Comparison of ENCODE assay signal across 8 cellular contexts in genomic region chr2:15591692-15592463, GRCh38. TPM values are rescaled to one million over a fixed set of nuclear protein-coding genes. Genes with fewer than 3 reads are reported as not detected.
DNase-seq lines count a peak whose midpoint lies in the region; ATAC-seq, FAIRE-seq and TF ChIP-seq lines count a peak whose summit lies in the region.

TSS of gene DDX1 (plus strand) at chr2:15591868. CDS start at chr2:15591934, 66 bp downstream.

- H3K4me1 Mint-ChIP-seq in progenitor cell of endocrine pancreas (ENCODE audit: low read depth) = peaks cover 13% of the 10 kb centered on the region

- FAIRE-seq in GM12892 (lab: Jason Lieb, UNC) = peak; percentile 84

- H3K27ac Mint-ChIP-seq in progenitor cell of endocrine pancreas = peak within 1 kb of the TSS; percentile 97

- TF ChIP-seq POLR2A in GM12892 (IDR thresholded peaks at IDR 0.05; ENCODE audit: low read depth, low read length) = peak; percentile 96

- H3K27ac ChIP-seq in heart right ventricle (peak within 1 kb of the TSS; percentile 78 to 98 (median 96)), upper lobe of right lung (peak within 1 kb of the TSS; percentile 95)

- H3K36me3 ChIP-seq in heart right ventricle = peaks cover 0 to 25% (median 7%) of the 10 kb centered on the region in 9 donors
- peaks cover 20% of the 10 kb centered on the region for H3K36me3 ChIP-seq in upper lobe of right lung

- no peak for TF ChIP-seq CTCF in heart right ventricle (IDR thresholded peaks at IDR 0.05)
- peak; percentile 13 for TF ChIP-seq CTCF in progenitor cell of endocrine pancreas (IDR thresholded peaks at IDR 0.05; ENCODE audit: unreplicated experiment)
- TF ChIP-seq CTCF in upper lobe of right lung (IDR thresholded peaks at IDR 0.05) = no peak

- WGBS in heart right ventricle, 2 donors = 0% methylated on average over 68 of the region's 68 CpGs

- H3K9me3 ChIP-seq in heart right ventricle = no peaks in the 10 kb centered on the region
- H3K9me3 ChIP-seq in upper lobe of right lung = no peaks in the 10 kb centered on the region

- no peaks in the 10 kb centered on the region for H3K9me3 Mint-ChIP-seq in progenitor cell of endocrine pancreas (ENCODE audit: low read depth)

- H3K4me1 ChIP-seq in heart right ventricle = peaks cover 2 to 41% (median 27%) of the 10 kb centered on the region in 9 donors
- peaks cover 15% of the 10 kb centered on the region for H3K4me1 ChIP-seq in upper lobe of right lung

- peak within 1 kb of the TSS; percentile 74 to 99 (median 92) for H3K4me3 ChIP-seq in heart right ventricle
- H3K4me3 ChIP-seq in upper lobe of right lung = peak within 1 kb of the TSS; percentile 93

- peaks cover 16% of the 10 kb centered on the region for H3K36me3 Mint-ChIP-seq in progenitor cell of endocrine pancreas (ENCODE audit: insufficient read depth)

- DNase-seq in GM12892 (ENCODE audit: insufficient read length) = peak; percentile 82
- DNase-seq in NCI-H128 (lab: John Stamatoyannopoulos, UW; ENCODE audit: unreplicated experiment) = peak; percentile 68
- DNase-seq in amniotic epithelial cell (ENCODE audit: low read depth) = peak; percentile 77
- peak; percentile 79 to 85 for DNase-seq in heart right ventricle
- peak; percentile 69 for DNase-seq in progenitor cell of endocrine pancreas (ENCODE audit: low spot score, unreplicated experiment)
- DNase-seq in upper lobe of right lung = peak; percentile 94

- H3K27me3 ChIP-seq in heart right ventricle (no peaks in the 10 kb centered on the region), upper lobe of right lung (no peaks in the 10 kb centered on the region)

- peak; percentile 93 for ATAC-seq in HG02759 (IDR thresholded peaks at IDR 0.05; ENCODE audit: unreplicated experiment)
- peak; percentile 92 to 96 (median 94) for ATAC-seq in heart right ventricle
- ATAC-seq in upper lobe of right lung = peak; percentile 99

- intact Hi-C loops in T-helper 1 cell treated with Interleukin-12 subunit alpha and Interleukin-12 subunit beta and Interleukin-4 antibody, amounts not matched to agents 30 ng/mL and 1 ng/mL, for 36 hours (cut with micrococcal nuclease) = loop anchor here (1.0 to 2.0 kb wide), 5 partner anchors 15 to 1017 kb away; partner anchors contain the start of gene NBAS
- intact Hi-C loops in heart right ventricle (cut with DNase I) = loop anchor here in 2 of 10 donors (2.0 kb wide), 1 partner anchor 31 kb away; the partner anchor contains the start of gene NBAS (in 2 of the 2)
- intact Hi-C loops in upper lobe of right lung (cut with DNase I) = no loop called here

- H3K27me3 Mint-ChIP-seq in progenitor cell of endocrine pancreas = no peaks in the 10 kb centered on the region

- peak within 1 kb of the TSS; percentile 92 for H3K4me3 Mint-ChIP-seq in progenitor cell of endocrine pancreas (ENCODE audit: low read depth)

RNA-seq across cellular contexts. Expression of gene DDX1, which starts in this region (rescaled TPM):
- polyA plus RNA-seq in GM12892 (2012; ENCODE audit: missing spikeins) = 81.9 TPM
- 66.0 and 70.5 TPM in 2 replicates for total RNA-seq in T-helper 1 cell treated with Interleukin-12 subunit alpha and Interleukin-12 subunit beta and Interleukin-4 antibody, amounts not matched to agents 30 ng/mL and 1 ng/mL, for 36 hours
- 100 to 1,000 TPM; 104 to 183 (median 167) TPM for total RNA-seq in heart right ventricle
- 10 to 100 TPM; 80.1 to 90.3 TPM for polyA plus RNA-seq in heart right ventricle
- total RNA-seq in progenitor cell of endocrine pancreas = 114 and 115 TPM in 2 replicates
- 68.6 TPM for total RNA-seq in upper lobe of right lung

Comparison
In these comparisons a context has a peak if more than half of its experiments do, and no peak if none do; other contexts are left out.
1. Peak in every context shown above with its lines: DNase-seq, ATAC-seq, H3K4me3 ChIP-seq and H3K27ac ChIP-seq.